19 cellular contexts compared by ENCODE assay signal in genomic region chr14:95190346-95190840, GRCh38.
"Had no signal": no experiment of that assay in that cellular context is flagged by ENCODE, and none has a peak within 500 bp of the region (broad histone marks: within the 10 kb centered on the region; RNA-seq: fewer than 3 reads in every experiment).

No MANE protein-coding gene starts in this region.

- H3K36me3 ChIP-seq: adrenal gland, gastroesophageal sphincter had no signal

- DNase-seq: activated B cell treated with CpG ODN at 0.5 μM for 24 hours; activated CD4-positive, alpha-beta T cell treated with anti-CD3 and anti-CD28 coated beads, Interleukin-2, amount 10 ng/mL, durations not matched to agents 24 days and 14 days; activated CD8-positive, alpha-beta memory T cell treated with anti-CD3 and anti-CD28 coated beads, Interleukin-2, amount 50 U/mL, for 4 hours; activated CD8-positive, alpha-beta T cell treated with anti-CD3 and anti-CD28 coated beads, Interleukin-2, amount 10 ng/mL, durations not matched to agents 7 days and 5 days; activated effector memory CD4-positive, alpha-beta T cell treated with anti-CD3 and anti-CD28 coated beads, Interleukin-2, amount 50 U/mL, for 16 hours; activated T-cell treated with anti-CD3 and anti-CD28 coated beads, Interleukin-2, amount 50 U/mL, for 48 hours; adrenal gland; dorsolateral prefrontal cortex; erythroblast; hippocampal formation; posterior cingulate gyrus; right cardiac atrium; stimulated activated CD4-positive, alpha-beta T cell treated with anti-CD3 and anti-CD28 coated beads, Interleukin-4, amount 100 ng/mL, for 24 hours; stimulated activated naive CD4-positive, alpha-beta T cell had no signal

- H3K27ac ChIP-seq: adrenal gland, tibial nerve, vagina had no signal

- ATAC-seq: activated CD8-positive, alpha-beta T cell treated with anti-CD3 and anti-CD28 coated beads, Interleukin-2, amount 10 ng/mL, durations not matched to agents 7 days and 5 days; gastroesophageal sphincter had no signal

- H3K4me3 ChIP-seq: adrenal gland, dorsolateral prefrontal cortex, gastroesophageal sphincter, tibial nerve, vagina had no signal

- H3K9me3 ChIP-seq: adrenal gland, gastroesophageal sphincter, vagina had no signal

- FAIRE-seq: keratinocyte, small intestine had no signal

- H3K27me3 ChIP-seq: adrenal gland, dorsolateral prefrontal cortex, gastroesophageal sphincter, tibial nerve, vagina had no signal
